1 cellular context compared by ENCODE assay signal in the genomic region with DNA sequence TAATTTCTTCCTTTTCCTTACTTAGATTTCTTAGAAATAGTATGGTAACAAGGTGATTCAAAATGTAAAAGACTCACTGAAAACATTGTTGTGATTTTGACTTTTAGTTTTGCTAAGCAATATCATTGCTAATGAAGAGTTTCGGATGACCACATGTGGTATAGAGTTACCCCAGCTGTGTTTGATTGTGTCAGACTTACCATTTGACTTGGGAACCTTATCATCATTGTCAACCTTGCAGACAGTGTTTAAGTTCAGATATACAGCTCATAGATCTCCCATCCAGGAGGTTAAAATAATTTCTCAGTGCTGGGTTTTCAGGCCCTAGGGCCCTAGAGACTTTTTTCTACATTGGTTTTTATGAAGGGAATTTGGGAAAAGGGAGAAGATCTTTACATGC.
TF ChIP-seq lines count a peak whose summit lies in the region.

No MANE protein-coding gene starts in this region.

TF ChIP-seq in GM23338, 12 proteins besides CTCF, POLR2A, EP300 and RAD21 (continued from another document):
- TF ChIP-seq, protein P1, sequence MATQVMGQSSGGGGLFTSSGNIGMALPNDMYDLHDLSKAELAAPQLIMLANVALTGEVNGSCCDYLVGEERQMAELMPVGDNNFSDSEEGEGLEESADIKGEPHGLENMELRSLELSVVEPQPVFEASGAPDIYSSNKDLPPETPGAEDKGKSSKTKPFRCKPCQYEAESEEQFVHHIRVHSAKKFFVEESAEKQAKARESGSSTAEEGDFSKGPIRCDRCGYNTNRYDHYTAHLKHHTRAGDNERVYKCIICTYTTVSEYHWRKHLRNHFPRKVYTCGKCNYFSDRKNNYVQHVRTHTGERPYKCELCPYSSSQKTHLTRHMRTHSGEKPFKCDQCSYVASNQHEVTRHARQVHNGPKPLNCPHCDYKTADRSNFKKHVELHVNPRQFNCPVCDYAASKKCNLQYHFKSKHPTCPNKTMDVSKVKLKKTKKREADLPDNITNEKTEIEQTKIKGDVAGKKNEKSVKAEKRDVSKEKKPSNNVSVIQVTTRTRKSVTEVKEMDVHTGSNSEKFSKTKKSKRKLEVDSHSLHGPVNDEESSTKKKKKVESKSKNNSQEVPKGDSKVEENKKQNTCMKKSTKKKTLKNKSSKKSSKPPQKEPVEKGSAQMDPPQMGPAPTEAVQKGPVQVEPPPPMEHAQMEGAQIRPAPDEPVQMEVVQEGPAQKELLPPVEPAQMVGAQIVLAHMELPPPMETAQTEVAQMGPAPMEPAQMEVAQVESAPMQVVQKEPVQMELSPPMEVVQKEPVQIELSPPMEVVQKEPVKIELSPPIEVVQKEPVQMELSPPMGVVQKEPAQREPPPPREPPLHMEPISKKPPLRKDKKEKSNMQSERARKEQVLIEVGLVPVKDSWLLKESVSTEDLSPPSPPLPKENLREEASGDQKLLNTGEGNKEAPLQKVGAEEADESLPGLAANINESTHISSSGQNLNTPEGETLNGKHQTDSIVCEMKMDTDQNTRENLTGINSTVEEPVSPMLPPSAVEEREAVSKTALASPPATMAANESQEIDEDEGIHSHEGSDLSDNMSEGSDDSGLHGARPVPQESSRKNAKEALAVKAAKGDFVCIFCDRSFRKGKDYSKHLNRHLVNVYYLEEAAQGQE (IDR thresholded peaks at IDR 0.05; ENCODE audit: unreplicated experiment) = no peak
- no peak for TF ChIP-seq NANOG (IDR thresholded peaks at IDR 0.05; ENCODE audit: borderline replicate concordance)
